ENCODE assay signal across 8 cellular contexts in the genomic region with DNA sequence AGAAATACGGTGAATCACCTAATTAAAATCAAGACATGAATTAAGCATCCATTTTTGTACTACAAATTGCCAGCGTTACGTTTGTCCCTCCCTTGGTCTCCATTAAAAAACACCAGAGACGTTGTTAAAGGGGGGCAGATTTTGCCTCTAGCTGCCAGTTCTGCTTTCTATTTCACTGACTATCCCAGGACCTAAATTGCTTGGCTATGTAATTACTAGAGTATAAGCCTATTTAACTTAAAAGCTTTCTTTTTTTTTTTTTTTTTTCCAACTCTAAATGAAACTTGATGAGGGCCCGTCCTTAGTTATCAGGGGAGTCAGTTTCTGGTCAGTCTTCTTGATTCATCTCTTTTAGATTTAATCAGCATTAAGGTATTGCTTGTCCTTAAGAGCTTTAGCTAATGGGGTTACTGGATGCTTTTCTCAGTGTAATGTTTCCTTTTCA. TPM values are rescaled to one million over a fixed set of nuclear protein-coding genes. Genes with fewer than 3 reads are reported as not detected.
DNase-seq lines count a peak whose midpoint lies in the region; ATAC-seq, FAIRE-seq and TF ChIP-seq lines count a peak whose summit lies in the region.

No MANE protein-coding gene starts in this region.

- peak overlapping the region; percentile 86 for H3K4me3 ChIP-seq in A673 (ENCODE audit: low read depth, low read length, poor library complexity, severe bottlenecking)
- H3K4me3 ChIP-seq in esophagus squamous epithelium = peak overlapping the region; percentile 88 to 99 (median 92)

- TSS peak; percentile 82 for BruUV-seq in A673 (replicated peaks; lab: Mats Ljungman, UMichigan)

- H3K4me1 Mint-ChIP-seq in T-cell (peaks cover 56 to 62% (median 61%) of the 10 kb centered on the region in 3 donors), osteocyte (ENCODE audit: unreplicated experiment) (peaks cover 41% of the 10 kb centered on the region)

- TF ChIP-seq POLR2A in esophagus squamous epithelium (IDR thresholded peaks at IDR 0.05) = no peak

- H3K27me3 ChIP-seq in A673 (replicated peaks; ENCODE audit: insufficient read depth, low read depth, low read length, poor library complexity) (no peaks in the 10 kb centered on the region), esophagus squamous epithelium (no peaks in the 10 kb centered on the region)

- TF ChIP-seq CTCF in A673 (conservative IDR thresholded peaks at IDR 0.05; ENCODE audit: low read depth, low read length) (no peak), esophagus squamous epithelium (IDR thresholded peaks at IDR 0.05) (no peak), osteocyte (IDR thresholded peaks at IDR 0.05) (no peak)

- H3K27me3 Mint-ChIP-seq in T-cell (peaks cover 0 to 9% of the 10 kb centered on the region in 2 donors), osteocyte (ENCODE audit: unreplicated experiment) (no peaks in the 10 kb centered on the region)

- ATAC-seq in T-cell (replicated peaks in 1 of 4) (no peak), HG03196 (IDR thresholded peaks at IDR 0.05; ENCODE audit: unreplicated experiment) (no peak), HG02763 (IDR thresholded peaks at IDR 0.05; ENCODE audit: unreplicated experiment) (no peak)

- H3K36me3 Mint-ChIP-seq in T-cell (no peaks in the 10 kb centered on the region), osteocyte (ENCODE audit: unreplicated experiment) (peaks cover 7% of the 10 kb centered on the region)

- H3K9me3 Mint-ChIP-seq in T-cell (no peaks in the 10 kb centered on the region), osteocyte (ENCODE audit: unreplicated experiment) (no peaks in the 10 kb centered on the region)

- H3K4me1 ChIP-seq in A673 (ENCODE audit: insufficient read depth, low read length, poor library complexity, severe bottlenecking) (peaks cover 31% of the 10 kb centered on the region), esophagus squamous epithelium (peaks cover 19 to 52% (median 20%) of the 10 kb centered on the region in 3 donors)

- H3K27ac Mint-ChIP-seq in T-cell (peak overlapping the region; percentile 92 to 96), osteocyte (ENCODE audit: unreplicated experiment) (peak overlapping the region; percentile 97)

- H3K27ac ChIP-seq in A673 (ENCODE audit: low read depth, low read length, poor library complexity, severe bottlenecking) (peak overlapping the region; percentile 96), esophagus squamous epithelium (peak overlapping the region; percentile 97 to 100 (median 98))

- H3K36me3 ChIP-seq in A673 (ENCODE audit: insufficient read depth, low read length, poor library complexity, severe bottlenecking) = peaks cover 14% of the 10 kb centered on the region
- no peaks in the 10 kb centered on the region for H3K36me3 ChIP-seq in esophagus squamous epithelium

- H3K9me3 ChIP-seq in A673 (ENCODE audit: low read depth, low read length, poor library complexity, severe bottlenecking) (no peaks in the 10 kb centered on the region), esophagus squamous epithelium (no peaks in the 10 kb centered on the region)

- peak; percentile 44 for FAIRE-seq in GM18507 (lab: Jason Lieb, UNC)

- intact Hi-C loops in A673 (cut with micrococcal nuclease; ENCODE audit: unreplicated experiment) = loop anchor here (2.0 to 10.0 kb wide), 4 partner anchors 255 to 735 kb away; no protein-coding TSS in a partner anchor
- intact Hi-C loops in esophagus squamous epithelium (cut with DNase I) = loop anchor here (10.0 kb wide), 1 partner anchor 625 kb away; no protein-coding TSS in a partner anchor

- WGBS in esophagus squamous epithelium, 2 donors = 0% methylated on average over 5 of the region's 5 CpGs

- POLR2A ChIA-PET in A673 (lab: Charles Lee; ENCODE audit: low non-redundant PET) (interaction anchor here (0.6 to 0.7 kb wide), 4 partner anchors 41 to 1440 kb away, joined by 3 to 10 read pairs (median 4); no protein-coding TSS in a partner anchor), T-cell (lab: Charles Lee) (interaction anchor here in 1 of 2 donors (0.6 to 0.8 kb wide), 2 partner anchors 89 to 1561 kb away, joined by 3 to 5 read pairs; no protein-coding TSS in a partner anchor)

- CTCF ChIA-PET in A673 (lab: Charles Lee) (interaction anchor here (1.1 kb wide), 1 partner anchor 622 kb away, joined by 5 read pairs; no protein-coding TSS in a partner anchor), T-cell (lab: Charles Lee) (interaction anchor here (0.6 to 1.1 kb wide), 7 partner anchors 13 to 1356 kb away, joined by 3 to 5 read pairs (median 3); partner anchors contain the start of gene SH3GLB1 (in 1 of the 2))

- DNase-seq in A673 (ENCODE audit: low spot score) (peak; percentile 37), GM18507 (ENCODE audit: extremely low spot score, insufficient read length, low read depth) (no peak), T-cell (peak in 1 of 34 experiments; percentile 1), esophagus squamous epithelium (lab: John Stamatoyannopoulos, UW) (no peak), osteocyte (ENCODE audit: extremely low spot score, unreplicated experiment) (no peak), SKM-1 treated with dmso at 0.1 percent for 144 hours (lab: John Stamatoyannopoulos, UW; ENCODE audit: unreplicated experiment) (no peak)

- H3K4me3 Mint-ChIP-seq in T-cell (peak overlapping the region; percentile 93 to 97 (median 95)), osteocyte (ENCODE audit: unreplicated experiment) (peak overlapping the region; percentile 93)

RNA-seq across cellular contexts. Expression of gene LMO4, which starts 1.1 kb away (rescaled TPM):
- total RNA-seq in A673 (2021) (32.2 and 35.3 TPM in 2 replicates), T-cell (10 to 100 TPM; 14.4 to 26.2 (median 20.2) TPM), esophagus squamous epithelium (10 to 100 TPM; 32.7 to 57.3 (median 52.1) TPM), osteocyte (35.2 and 37.6 TPM in 2 replicates)
